ENCODE assay signal across 29 cellular contexts in the genomic region with DNA sequence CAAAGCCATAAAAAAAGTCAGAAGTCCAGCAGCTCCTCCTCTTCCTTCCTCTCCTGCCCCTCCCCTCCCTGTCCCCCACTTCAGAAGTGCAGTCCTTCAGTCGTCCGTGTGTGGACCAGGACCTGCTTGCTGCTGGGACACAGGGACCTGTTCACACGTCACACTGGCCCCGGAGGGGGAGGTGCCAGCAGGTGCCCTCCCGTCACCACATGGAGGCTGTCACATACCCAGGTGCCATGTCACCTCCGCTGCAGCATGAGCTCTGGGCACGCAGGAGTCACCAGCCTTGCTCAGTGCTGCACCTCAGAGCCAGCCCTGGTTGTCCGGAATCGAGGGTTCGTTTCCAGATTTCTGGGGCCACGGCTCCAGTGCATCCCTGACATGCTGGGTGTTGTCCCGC. TPM values are rescaled to one million over a fixed set of nuclear protein-coding genes. Genes with fewer than 3 reads are reported as not detected.
A peak's percentile ranks its signal among the peaks of the same experiment; 100 is the strongest.
DNase-seq lines count a peak whose midpoint lies in the region; ATAC-seq and TF ChIP-seq lines count a peak whose summit lies in the region.
"Had no signal": no experiment of that assay in that cellular context is flagged by ENCODE, and none has a peak within 500 bp of the region (broad histone marks: within the 10 kb centered on the region; RNA-seq: fewer than 3 reads in every experiment).

No MANE protein-coding gene starts in this region.

- DNase-seq in RWPE2 (ENCODE audit: low spot score) (peak; percentile 47), heart right ventricle (peak; percentile 48 to 67), mesenchymal stem cell (no peak), OCI-LY7 (ENCODE audit: low spot score) (no peak), NCI-H82 (lab: John Stamatoyannopoulos, UW) (no peak), ascending aorta (ENCODE audit: low spot score in 2 of 2) (no peak)
- no peak for DNase-seq in activated CD8-positive, alpha-beta memory T cell treated with anti-CD3 and anti-CD28 coated beads for 24 hours
- DNase-seq: activated CD4-positive, alpha-beta T cell treated with anti-CD3 and anti-CD28 coated beads, Interleukin-2, amount 10 ng/mL, durations not matched to agents 24 days and 14 days; activated CD8-positive, alpha-beta memory T cell treated with anti-CD3 and anti-CD28 coated beads, Interleukin-2, amount 10 ng/mL, durations not matched to agents 7 days and 5 days; activated T-cell treated with anti-CD3 and anti-CD28 coated beads, Interleukin-2, amount 50 U/mL, for 72 hours; effector memory CD4-positive, alpha-beta T cell; erythroblast; foreskin fibroblast; HCEC 1CT; hippocampal formation; IMR-90; NCI-H1048; NCI-H187; NCI-H2227 treated with DMSO at 0.1 percent for 48 hours; OCI-M1; SHP77; stimulated activated CD4-positive, alpha-beta T cell treated with anti-CD3 and anti-CD28 coated beads, Interleukin-2, amount 100 ng/mL, for 48 hours; stimulated activated naive B cell treated with anti-CD40 and anti-IgM and Interleukin-4, amounts not matched to agents 10 μg/mL and 1 μg/mL and 100 μg/mL, for 72 hours; T-helper 9 cell; WERI-Rb-1 had no signal

- CTCF ChIA-PET in OCI-LY7 (lab: Charles Lee; ENCODE audit: unreplicated experiment) = no interaction called here

- ATAC-seq in RWPE2 (ENCODE audit: low read depth) (no peak), heart right ventricle (peak; percentile 23 to 79 (median 65))
- ATAC-seq: activated CD8-positive, alpha-beta memory T cell treated with anti-CD3 and anti-CD28 coated beads, Interleukin-2, amount 10 ng/mL, durations not matched to agents 7 days and 5 days; activated T-cell treated with anti-CD3 and anti-CD28 coated beads, Interleukin-2, amount 50 U/mL, for 72 hours; stimulated activated naive B cell treated with anti-CD40 and anti-IgM and Interleukin-4, amounts not matched to agents 10 μg/mL and 1 μg/mL and 100 μg/mL, for 72 hours had no signal

- no peak overlapping the region for H3K4ac ChIP-seq in mesenchymal stem cell (ENCODE audit: low read depth in 1 of 2, low read length in 2 of 2)

- H4K20me1 ChIP-seq in OCI-LY7 (ENCODE audit: insufficient read depth, low read length) = no peaks in the 10 kb centered on the region

- no peaks in the 10 kb centered on the region for H3K9me2 ChIP-seq in OCI-LY7 (ENCODE audit: insufficient read depth, low read length)

- H2BK15ac ChIP-seq in mesenchymal stem cell (ENCODE audit: low read depth, poor library complexity, severe bottlenecking) = no peak overlapping the region

- H3K4me1 ChIP-seq in RWPE2 (ENCODE audit: insufficient read depth, poor library complexity, severe bottlenecking) (no peaks in the 10 kb centered on the region), heart right ventricle (peaks cover 4 to 65% (median 21%) of the 10 kb centered on the region in 9 donors), mesenchymal stem cell (ENCODE audit: control insufficient read depth, insufficient read depth, low read depth, low read length) (peaks cover 18% of the 10 kb centered on the region), subcutaneous abdominal adipose tissue (ENCODE audit: control insufficient read depth in 5 of 5, insufficient read depth in 5 of 5, low read length in 5 of 5) (peaks cover 3 to 76% (median 26%) of the 10 kb centered on the region in 5 donors), OCI-LY7 (ENCODE audit: insufficient read depth, low read length, poor library complexity, severe bottlenecking) (peaks cover 3% of the 10 kb centered on the region), ascending aorta (peaks cover 3% of the 10 kb centered on the region in 2 donors)
- H3K4me1 ChIP-seq: prostate gland had no signal

- H3K9me3 ChIP-seq in RWPE2 (ENCODE audit: severe bottlenecking) (no peaks in the 10 kb centered on the region), heart right ventricle (no peaks in the 10 kb centered on the region), mesenchymal stem cell (ENCODE audit: control insufficient read depth, low read length) (no peaks in the 10 kb centered on the region), subcutaneous abdominal adipose tissue (ENCODE audit: control insufficient read depth in 5 of 5, low read length in 5 of 5) (no peaks in the 10 kb centered on the region), OCI-LY7 (ENCODE audit: low read length) (no peaks in the 10 kb centered on the region), ascending aorta (no peaks in the 10 kb centered on the region)
- H3K9me3 ChIP-seq: prostate gland had no signal

- H3K27me3 ChIP-seq in RWPE2 (ENCODE audit: insufficient read depth, poor library complexity, severe bottlenecking) = peaks cover 44% of the 10 kb centered on the region
- H3K27me3 ChIP-seq in heart right ventricle = peaks cover 0 to 25% (median 6%) of the 10 kb centered on the region in 7 donors
- peaks cover 57 to 80% of the 10 kb centered on the region in 2 experiments for H3K27me3 ChIP-seq in mesenchymal stem cell (ENCODE audit: control insufficient read depth in 1 of 2, insufficient read depth in 1 of 2, low read length in 2 of 2)
- peaks cover 16 to 50% (median 30%) of the 10 kb centered on the region in 5 donors for H3K27me3 ChIP-seq in subcutaneous abdominal adipose tissue (ENCODE audit: control insufficient read depth in 5 of 5, insufficient read depth in 4 of 5, low read length in 5 of 5)
- H3K27me3 ChIP-seq in ascending aorta = no peaks in the 10 kb centered on the region

- H2BK12ac ChIP-seq in mesenchymal stem cell (ENCODE audit: low read length in 2 of 2) = no peak overlapping the region

- intact Hi-C loops in heart right ventricle (cut with DNase I) = loop anchor here in 1 of 10 donors (5.0 kb wide), 1 partner anchor 257 kb away; no protein-coding TSS in a partner anchor
- intact Hi-C loops in OCI-LY7 (cut with micrococcal nuclease; ENCODE audit: unreplicated experiment) = no loop called here
- intact Hi-C loops in ascending aorta (cut with DNase I) = no loop called here

- 38 to 49% methylated on average over 12 of the region's 12 CpGs for WGBS in heart right ventricle, 2 donors
- 66% methylated on average over 12 of the region's 12 CpGs for WGBS in mesenchymal stem cell

- H3K36me3 ChIP-seq in RWPE2 (ENCODE audit: low read depth) (no peaks in the 10 kb centered on the region), heart right ventricle (no peaks in the 10 kb centered on the region), mesenchymal stem cell (ENCODE audit: control insufficient read depth in 1 of 2, insufficient read depth in 2 of 2, low read depth in 1 of 2, low read length in 2 of 2) (no peaks in the 10 kb centered on the region), subcutaneous abdominal adipose tissue (ENCODE audit: control insufficient read depth in 5 of 5, insufficient read depth in 5 of 5, low read length in 5 of 5) (no peaks in the 10 kb centered on the region), OCI-LY7 (ENCODE audit: insufficient read depth, low read length) (no peaks in the 10 kb centered on the region), ascending aorta (no peaks in the 10 kb centered on the region)
- H3K36me3 ChIP-seq: prostate gland, WERI-Rb-1 had no signal

- no TSS peak for BruUV-seq in OCI-LY7 (replicated peaks; lab: Mats Ljungman, UMichigan)

- H3K4me3 ChIP-seq in RWPE2 (ENCODE audit: severe bottlenecking) = no peak overlapping the region
- peak overlapping the region in 3 of 10 donors; percentile 21 to 27 (median 25) for H3K4me3 ChIP-seq in heart right ventricle
- H3K4me3 ChIP-seq in mesenchymal stem cell (ENCODE audit: insufficient read depth in 1 of 2, low read depth in 1 of 2, low read length in 2 of 2) = peak overlapping the region in 1 of 2 experiments; percentile 18
- peak overlapping the region in 3 of 5 donors; percentile 7 to 49 (median 38) for H3K4me3 ChIP-seq in subcutaneous abdominal adipose tissue (ENCODE audit: low read depth in 1 of 5, low read length in 5 of 5)
- H3K4me3 ChIP-seq in OCI-LY7 (ENCODE audit: low read depth, low read length, poor library complexity, severe bottlenecking) = no peak overlapping the region
- no peak overlapping the region for H3K4me3 ChIP-seq in ascending aorta
- H3K4me3 ChIP-seq: prostate gland, smooth muscle cell had no signal

- H3K23ac ChIP-seq in mesenchymal stem cell (ENCODE audit: low read length in 2 of 2) = no peak overlapping the region

- H3K79me2 ChIP-seq in OCI-LY7 (ENCODE audit: insufficient read depth, low read depth, low read length) = no peaks in the 10 kb centered on the region

- no peak overlapping the region for H2AK5ac ChIP-seq in mesenchymal stem cell (ENCODE audit: low read length, severe bottlenecking)

- H3K79me1 ChIP-seq in mesenchymal stem cell (replicated peaks; ENCODE audit: low read length, poor library complexity, severe bottlenecking) = no peaks in the 10 kb centered on the region

- H2AFZ ChIP-seq in mesenchymal stem cell (ENCODE audit: low read depth, low read length) (no peak overlapping the region), OCI-LY7 (ENCODE audit: low read length) (no peak overlapping the region)

- H3K27ac ChIP-seq in RWPE2 (ENCODE audit: poor library complexity, severe bottlenecking) = no peak overlapping the region
- peak overlapping the region; percentile 36 to 83 (median 80) for H3K27ac ChIP-seq in heart right ventricle
- H3K27ac ChIP-seq in mesenchymal stem cell (ENCODE audit: low read length, poor library complexity, severe bottlenecking) = no peak overlapping the region
- H3K27ac ChIP-seq in subcutaneous abdominal adipose tissue (ENCODE audit: low read depth, low read length) = no peak overlapping the region
- H3K27ac ChIP-seq in OCI-LY7 (ENCODE audit: low read depth, low read length, poor library complexity, severe bottlenecking) = no peak overlapping the region
- no peak overlapping the region for H3K27ac ChIP-seq in ascending aorta
- H3K27ac ChIP-seq: C4-2B, prostate gland, WERI-Rb-1 had no signal

- no peak overlapping the region for H3K18ac ChIP-seq in mesenchymal stem cell (ENCODE audit: low read depth in 1 of 2, low read length in 2 of 2)

- no peak overlapping the region for H3K14ac ChIP-seq in mesenchymal stem cell (ENCODE audit: low read length in 2 of 2)

- H2BK120ac ChIP-seq in mesenchymal stem cell (ENCODE audit: low read depth, low read length) = no peak overlapping the region

- no peak overlapping the region for H3K9ac ChIP-seq in mesenchymal stem cell (ENCODE audit: low read length)
- no peak overlapping the region for H3K9ac ChIP-seq in subcutaneous abdominal adipose tissue (ENCODE audit: low read length in 5 of 5)

- H4K91ac ChIP-seq in mesenchymal stem cell (ENCODE audit: low read length) = no peak overlapping the region

- no peak overlapping the region for H2BK5ac ChIP-seq in mesenchymal stem cell (ENCODE audit: low read depth, low read length, poor library complexity, severe bottlenecking)

- peak overlapping the region; percentile 24 for H4K8ac ChIP-seq in mesenchymal stem cell (ENCODE audit: low read length)

- TF ChIP-seq CTCF in RWPE2 (IDR thresholded peaks at IDR 0.05; ENCODE audit: poor library complexity, severe bottlenecking) = no peak
- no peak for TF ChIP-seq CTCF in heart right ventricle (IDR thresholded peaks at IDR 0.05)
- no peak for TF ChIP-seq CTCF in OCI-LY7 (conservative IDR thresholded peaks at IDR 0.05; ENCODE audit: low read length)
- TF ChIP-seq CTCF in ascending aorta (IDR thresholded peaks at IDR 0.05) = no peak

- no peak overlapping the region for H3K4me2 ChIP-seq in mesenchymal stem cell (ENCODE audit: low read length, poor library complexity, severe bottlenecking)
- H3K4me2 ChIP-seq in OCI-LY7 (ENCODE audit: low read length) = no peak overlapping the region
- H3K4me2 ChIP-seq: smooth muscle cell had no signal

- POLR2A ChIA-PET in OCI-LY7 (lab: Charles Lee) = no interaction called here

RNA-seq across cellular contexts. Expression of gene MCF2L, which starts 3.9 kb away (rescaled TPM):
- total RNA-seq in heart right ventricle = 10 to 100 TPM; 29.6 to 99.8 (median 45.3) TPM
- polyA plus RNA-seq in heart right ventricle = 10 to 100 TPM; 38.6 to 94.1 TPM
- polyA plus RNA-seq in mesenchymal stem cell (2013, experiment 1 of 2) = 0.22 TPM
- 0.07 TPM for polyA plus RNA-seq in mesenchymal stem cell (2013, experiment 2 of 2)
- total RNA-seq in OCI-LY7 (2014; rRNA removed; shearing (Covaris generic)) = 2.8 and 8.4 TPM in 2 replicates
- 12.8 and 16.4 TPM in 2 replicates for total RNA-seq in OCI-LY7 (2022)
- total RNA-seq in ascending aorta = 112 TPM
- polyA plus RNA-seq: IMR-90 had no signal

Comparison
In these comparisons a context has a peak if more than half of its experiments do, and no peak if none do; other contexts are left out.
1. DNase-seq: peak in RWPE2 (single experiment) and heart right ventricle (2 of 2); none in mesenchymal stem cell (single experiment), OCI-LY7 (single experiment), activated CD8-positive, alpha-beta memory T cell treated with anti-CD3 and anti-CD28 coated beads for 24 hours (single experiment), NCI-H82 (single experiment) and ascending aorta (0 of 2).
2. H3K27ac ChIP-seq: peak in heart right ventricle (10 of 10); none in RWPE2 (single experiment), mesenchymal stem cell (single experiment), subcutaneous abdominal adipose tissue (single experiment), OCI-LY7 (single experiment) and ascending aorta (0 of 2).
3. H3K4me3 ChIP-seq: peak in subcutaneous abdominal adipose tissue (3 of 5); none in RWPE2 (single experiment), OCI-LY7 (single experiment) and ascending aorta (0 of 2).